Comparison of ENCODE assay signal across 32 cellular contexts in genomic region chr21:42855937-42856335, GRCh38.
"Had no signal": no experiment of that assay in that cellular context is flagged by ENCODE, and none has a peak within 500 bp of the region (broad histone marks: within the 10 kb centered on the region; RNA-seq: fewer than 3 reads in every experiment).

No MANE protein-coding gene starts in this region.

- H3K36me3 Mint-ChIP-seq: natural killer cell had no signal

- H3K4me3 ChIP-seq: ascending aorta, cardiac muscle cell, heart left ventricle, lung, pancreas, prostate gland, skin epidermis had no signal

- H3K27ac ChIP-seq: ascending aorta, cardiac muscle cell, heart left ventricle, pancreas, prostate gland, skin epidermis, WERI-Rb-1 had no signal

- H3K9me3 Mint-ChIP-seq: activated naive CD4-positive, alpha-beta T cell treated with anti-CD3 and anti-CD28 coated beads, Interleukin-2, amount 10 ng/mL, durations not matched to agents 7 days and 5 days; activated naive CD8-positive, alpha-beta T cell treated with anti-CD3 and anti-CD28 coated beads, Interleukin-2, amount 10 ng/mL, durations not matched to agents 7 days and 5 days; activated T-cell treated with anti-CD3 and anti-CD28 coated beads, Interleukin-2, amount 50 U/mL, for 24 hours; brain; effector memory CD8-positive, alpha-beta T cell; immature natural killer cell; natural killer cell; stimulated activated naive CD8-positive, alpha-beta T cell treated with anti-CD3 and anti-CD28 coated beads, Interleukin-15, Interleukin-2, amounts not matched to agents 100 ng/mL and 50 ng/mL, for 24 hours; T-helper 1 cell treated with Interleukin-12 subunit alpha and Interleukin-12 subunit beta and Interleukin-4 antibody, amounts not matched to agents 30 μg/mL and 1 μg/mL, for 36 hours had no signal

- H3K27me3 Mint-ChIP-seq: activated naive CD4-positive, alpha-beta T cell treated with anti-CD3 and anti-CD28 coated beads, Interleukin-2, amount 10 ng/mL, durations not matched to agents 7 days and 5 days; activated naive CD8-positive, alpha-beta T cell treated with anti-CD3 and anti-CD28 coated beads, Interleukin-2, amount 10 ng/mL, durations not matched to agents 7 days and 5 days; activated T-cell treated with anti-CD3 and anti-CD28 coated beads, Interleukin-2, amount 50 U/mL, for 24 hours; brain; effector memory CD8-positive, alpha-beta T cell; stimulated activated naive CD8-positive, alpha-beta T cell treated with anti-CD3 and anti-CD28 coated beads, Interleukin-15, Interleukin-2, amounts not matched to agents 100 ng/mL and 50 ng/mL, for 24 hours had no signal

- H3K4me1 Mint-ChIP-seq: activated naive CD4-positive, alpha-beta T cell treated with anti-CD3 and anti-CD28 coated beads, Interleukin-2, amount 10 ng/mL, durations not matched to agents 7 days and 5 days; activated naive CD8-positive, alpha-beta T cell treated with anti-CD3 and anti-CD28 coated beads, Interleukin-2, amount 10 ng/mL, durations not matched to agents 7 days and 5 days had no signal

- H3K4me1 ChIP-seq: ascending aorta, heart left ventricle, pancreas, prostate gland had no signal

- H3K4me3 Mint-ChIP-seq: activated naive CD4-positive, alpha-beta T cell treated with anti-CD3 and anti-CD28 coated beads, Interleukin-2, amount 10 ng/mL, durations not matched to agents 7 days and 5 days; activated naive CD8-positive, alpha-beta T cell treated with anti-CD3 and anti-CD28 coated beads, Interleukin-2, amount 10 ng/mL, durations not matched to agents 7 days and 5 days; activated T-cell treated with anti-CD3 and anti-CD28 coated beads, Interleukin-2, amount 50 U/mL, for 24 hours; brain; effector memory CD8-positive, alpha-beta T cell; immature natural killer cell; natural killer cell; stimulated activated naive CD8-positive, alpha-beta T cell treated with anti-CD3 and anti-CD28 coated beads, Interleukin-15, Interleukin-2, amounts not matched to agents 100 ng/mL and 50 ng/mL, for 24 hours; T-helper 1 cell treated with Interleukin-12 subunit alpha and Interleukin-12 subunit beta and Interleukin-4 antibody, amounts not matched to agents 30 μg/mL and 1 μg/mL, for 36 hours had no signal

- H3K27me3 ChIP-seq: ascending aorta, cardiac muscle cell, heart left ventricle, pancreas had no signal

- H3K27ac Mint-ChIP-seq: activated naive CD4-positive, alpha-beta T cell treated with anti-CD3 and anti-CD28 coated beads, Interleukin-2, amount 10 ng/mL, durations not matched to agents 7 days and 5 days; immature natural killer cell; natural killer cell; stimulated activated naive CD8-positive, alpha-beta T cell treated with anti-CD3 and anti-CD28 coated beads, Interleukin-15, Interleukin-2, amounts not matched to agents 100 ng/mL and 50 ng/mL, for 24 hours; T-helper 1 cell treated with Interleukin-12 subunit alpha and Interleukin-12 subunit beta and Interleukin-4 antibody, amounts not matched to agents 30 μg/mL and 1 μg/mL, for 36 hours had no signal

- FAIRE-seq: endothelial cell of umbilical vein, pancreas had no signal

- DNase-seq: activated CD4-positive, alpha-beta T cell treated with anti-CD3 and anti-CD28 coated beads for 48 hours; activated CD4-positive, alpha-beta T cell treated with anti-CD3 and anti-CD28 coated beads, Interleukin-2, amount 50 U/mL, for 48 hours; activated CD8-positive, alpha-beta memory T cell treated with anti-CD3 and anti-CD28 coated beads, Interleukin-2, amount 50 U/mL, for 48 hours; activated gamma-delta T cell; activated naive CD4-positive, alpha-beta T cell treated with anti-CD3 and anti-CD28 coated beads, Interleukin-2, amount 10 ng/mL, durations not matched to agents 7 days and 5 days; activated naive CD8-positive, alpha-beta T cell treated with anti-CD3 and anti-CD28 coated beads, Interleukin-2, amount 10 ng/mL, durations not matched to agents 7 days and 5 days; activated T-cell treated with anti-CD3 and anti-CD28 coated beads, Interleukin-2, amount 50 U/mL, for 24 hours; cortex of kidney; effector memory CD8-positive, alpha-beta T cell; foreskin fibroblast; heart left ventricle; hypothalamus; immature natural killer cell; mesendoderm; natural killer cell; retina; stimulated activated CD4-positive, alpha-beta T cell treated with anti-CD3 and anti-CD28 coated beads, Interleukin-12 subunit alpha, Interleukin-12 subunit beta, amount 100 ng/mL, for 4 hours; stimulated activated CD4-positive, alpha-beta T cell treated with anti-CD3 and anti-CD28 coated beads, Interleukin-4, amount 100 ng/mL, for 1 hour; T1000; WERI-Rb-1 had no signal

- H3K9me3 ChIP-seq: ascending aorta, heart left ventricle, pancreas, prostate gland had no signal

- ATAC-seq: activated CD4-positive, CD25-positive, alpha-beta regulatory T cell treated with anti-CD3 and anti-CD28 coated beads, Interleukin-2, amount 50 U/mL, for 24 hours; effector memory CD8-positive, alpha-beta T cell; heart left ventricle; natural killer cell; pancreas; sciatic nerve had no signal
